Comparison of ENCODE assay signal across 18 cellular contexts in the genomic region with DNA sequence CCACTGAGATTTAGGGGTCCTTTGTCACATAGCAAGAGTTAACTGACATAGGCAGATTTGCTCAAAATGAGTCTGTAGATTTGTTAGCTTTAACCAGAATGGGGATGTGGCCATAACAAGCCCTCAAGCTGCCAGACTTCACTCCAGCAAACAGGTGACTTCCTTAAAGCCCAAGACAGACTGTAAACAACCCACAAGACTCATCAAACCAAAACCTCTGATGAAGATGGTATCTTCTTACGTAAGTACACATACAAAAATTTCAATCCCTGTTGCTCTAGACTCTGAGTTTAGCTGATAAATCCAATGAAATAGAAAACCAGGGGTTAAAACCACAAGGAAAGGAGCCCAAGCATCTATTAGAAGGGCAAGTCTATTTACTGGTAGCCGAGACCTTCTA. TPM values are rescaled to one million over a fixed set of nuclear protein-coding genes. Genes with fewer than 3 reads are reported as not detected.
DNase-seq lines count a peak whose midpoint lies in the region; ATAC-seq and TF ChIP-seq lines count a peak whose summit lies in the region.
"Had no signal": no experiment of that assay in that cellular context is flagged by ENCODE, and none has a peak within 500 bp of the region (broad histone marks: within the 10 kb centered on the region; RNA-seq: fewer than 3 reads in every experiment).

No MANE protein-coding gene starts in this region.

- POLR2A ChIA-PET in A673 (lab: Charles Lee; ENCODE audit: low non-redundant PET) = no interaction called here

- H3K79me2 ChIP-seq in mammary epithelial cell (ENCODE audit: insufficient read depth, low read length) = no peaks in the 10 kb centered on the region

- no peaks in the 10 kb centered on the region for H3K9me3 ChIP-seq in mammary epithelial cell (replicated peaks; ENCODE audit: insufficient read depth, low read length)
- no peaks in the 10 kb centered on the region for H3K9me3 ChIP-seq in breast epithelium
- no peaks in the 10 kb centered on the region for H3K9me3 ChIP-seq in A673 (ENCODE audit: low read depth, low read length, poor library complexity, severe bottlenecking)
- H3K9me3 ChIP-seq: pancreas, transverse colon had no signal

- peak overlapping the region; percentile 76 for H2AFZ ChIP-seq in mammary epithelial cell (ENCODE audit: low read depth, low read length)

- peak overlapping the region; percentile 70 for H3K27ac Mint-ChIP-seq in T-helper 1 cell treated with Interleukin-12 subunit alpha and Interleukin-12 subunit beta and Interleukin-4 antibody, amounts not matched to agents 30 μg/mL and 1 μg/mL, for 36 hours
- H3K27ac Mint-ChIP-seq in central memory CD8-positive, alpha-beta T cell (ENCODE audit: low read depth) = peak overlapping the region; percentile 95
- peak overlapping the region; percentile 29 for H3K27ac Mint-ChIP-seq in stimulated activated effector memory CD8-positive, alpha-beta T cell treated with anti-CD3 and anti-CD28 coated beads, Interleukin-12 subunit alpha, Interleukin-12 subunit beta, amount 100 ng/mL, for 72 hours
- H3K27ac Mint-ChIP-seq: endodermal cell had no signal

- H3K9me3 Mint-ChIP-seq in T-helper 1 cell treated with Interleukin-12 subunit alpha and Interleukin-12 subunit beta and Interleukin-4 antibody, amounts not matched to agents 30 μg/mL and 1 μg/mL, for 36 hours = no peaks in the 10 kb centered on the region
- H3K9me3 Mint-ChIP-seq in central memory CD8-positive, alpha-beta T cell = no peaks in the 10 kb centered on the region
- H3K9me3 Mint-ChIP-seq in stimulated activated effector memory CD8-positive, alpha-beta T cell treated with anti-CD3 and anti-CD28 coated beads, Interleukin-12 subunit alpha, Interleukin-12 subunit beta, amount 100 ng/mL, for 72 hours = no peaks in the 10 kb centered on the region
- H3K9me3 Mint-ChIP-seq: endodermal cell had no signal

- no peaks in the 10 kb centered on the region for H3K27me3 Mint-ChIP-seq in T-helper 1 cell treated with Interleukin-12 subunit alpha and Interleukin-12 subunit beta and Interleukin-4 antibody, amounts not matched to agents 30 μg/mL and 1 μg/mL, for 36 hours (ENCODE audit: low read depth)
- H3K27me3 Mint-ChIP-seq in central memory CD8-positive, alpha-beta T cell = no peaks in the 10 kb centered on the region

- peak; percentile 95 for ATAC-seq in central memory CD8-positive, alpha-beta T cell (replicated peaks; ENCODE audit: extremely low read depth, poor library complexity, severe bottlenecking)
- peak; percentile 89 for ATAC-seq in stimulated activated effector memory CD8-positive, alpha-beta T cell treated with anti-CD3 and anti-CD28 coated beads, Interleukin-12 subunit alpha, Interleukin-12 subunit beta, amount 100 ng/mL, for 72 hours
- ATAC-seq in HG03097 (IDR thresholded peaks at IDR 0.05; ENCODE audit: low FRiP score, unreplicated experiment) = no peak
- ATAC-seq: pancreas had no signal

- H3K27me3 ChIP-seq in mammary epithelial cell (ENCODE audit: insufficient read depth, low read length) (no peaks in the 10 kb centered on the region), breast epithelium (no peaks in the 10 kb centered on the region), A673 (replicated peaks; ENCODE audit: insufficient read depth, low read depth, low read length, poor library complexity) (no peaks in the 10 kb centered on the region)
- H3K27me3 ChIP-seq: pancreas, transverse colon had no signal

- CTCF ChIA-PET in mammary epithelial cell (lab: Charles Lee; ENCODE audit: low non-redundant PET) = no interaction called here
- CTCF ChIA-PET in A673 (lab: Charles Lee) = interaction anchor here (0.6 kb wide), 1 partner anchor 619 kb away, joined by 3 read pairs; no protein-coding TSS in a partner anchor

- H3K27ac ChIP-seq in mammary epithelial cell (ENCODE audit: insufficient read depth, low read depth, low read length) (no peak overlapping the region), breast epithelium (peak overlapping the region in 1 of 2 donors; percentile 19), A673 (ENCODE audit: low read depth, low read length, poor library complexity, severe bottlenecking) (no peak overlapping the region)
- H3K27ac ChIP-seq: pancreas, transverse colon had no signal

- H3K4me1 ChIP-seq in mammary epithelial cell (ENCODE audit: insufficient read depth, low read length) (peaks cover 9% of the 10 kb centered on the region), breast epithelium (no peaks in the 10 kb centered on the region), A673 (ENCODE audit: insufficient read depth, low read length, poor library complexity, severe bottlenecking) (no peaks in the 10 kb centered on the region)
- H3K4me1 ChIP-seq: pancreas, transverse colon had no signal

- no peak for TF ChIP-seq CTCF in mammary epithelial cell (conservative IDR thresholded peaks at IDR 0.05 in 1 of 2, IDR thresholded peaks at IDR 0.05 in 1 of 2; ENCODE audit: extremely low read depth in 1 of 2, insufficient read depth in 1 of 2, low read depth in 1 of 2, low read length in 2 of 2)
- no peak for TF ChIP-seq CTCF in breast epithelium (IDR thresholded peaks at IDR 0.05)
- no peak for TF ChIP-seq CTCF in A673 (conservative IDR thresholded peaks at IDR 0.05; ENCODE audit: low read depth, low read length)

- intact Hi-C loops in mammary epithelial cell (cut with micrococcal nuclease) (no loop called here), breast epithelium (cut with DNase I; ENCODE audit: low total_unique reads) (no loop called here), A673 (cut with micrococcal nuclease; ENCODE audit: unreplicated experiment) (no loop called here)

- H3K9ac ChIP-seq in mammary epithelial cell (ENCODE audit: insufficient read depth, low read length) = no peak overlapping the region

- no peaks in the 10 kb centered on the region for H4K20me1 ChIP-seq in mammary epithelial cell (ENCODE audit: insufficient read depth, low read length)

- peak overlapping the region; percentile 39 for H3K4me3 Mint-ChIP-seq in T-helper 1 cell treated with Interleukin-12 subunit alpha and Interleukin-12 subunit beta and Interleukin-4 antibody, amounts not matched to agents 30 μg/mL and 1 μg/mL, for 36 hours
- H3K4me3 Mint-ChIP-seq in central memory CD8-positive, alpha-beta T cell = peak overlapping the region; percentile 60
- H3K4me3 Mint-ChIP-seq in stimulated activated effector memory CD8-positive, alpha-beta T cell treated with anti-CD3 and anti-CD28 coated beads, Interleukin-12 subunit alpha, Interleukin-12 subunit beta, amount 100 ng/mL, for 72 hours = no peak overlapping the region
- H3K4me3 Mint-ChIP-seq: endodermal cell had no signal

- H3K36me3 ChIP-seq in mammary epithelial cell (ENCODE audit: insufficient read depth, low read length) (no peaks in the 10 kb centered on the region), breast epithelium (no peaks in the 10 kb centered on the region), A673 (ENCODE audit: insufficient read depth, low read length, poor library complexity, severe bottlenecking) (no peaks in the 10 kb centered on the region)
- H3K36me3 ChIP-seq: pancreas, transverse colon had no signal

- H3K36me3 Mint-ChIP-seq in T-helper 1 cell treated with Interleukin-12 subunit alpha and Interleukin-12 subunit beta and Interleukin-4 antibody, amounts not matched to agents 30 μg/mL and 1 μg/mL, for 36 hours (ENCODE audit: low read depth) = no peaks in the 10 kb centered on the region
- peaks cover 2% of the 10 kb centered on the region for H3K36me3 Mint-ChIP-seq in central memory CD8-positive, alpha-beta T cell (ENCODE audit: insufficient read depth)
- no peaks in the 10 kb centered on the region for H3K36me3 Mint-ChIP-seq in stimulated activated effector memory CD8-positive, alpha-beta T cell treated with anti-CD3 and anti-CD28 coated beads, Interleukin-12 subunit alpha, Interleukin-12 subunit beta, amount 100 ng/mL, for 72 hours

- 92% methylated on average over 2 of the region's 2 CpGs for WGBS in mammary epithelial cell (ENCODE audit: low coverage, missing lambda C conversion rate)

- no peak overlapping the region for H3K4me2 ChIP-seq in mammary epithelial cell (ENCODE audit: insufficient read depth, low read depth, low read length)

- no peak for TF ChIP-seq POLR2A in breast epithelium (IDR thresholded peaks at IDR 0.05)

- H3K4me3 ChIP-seq in mammary epithelial cell (replicated peaks in 1 of 3; ENCODE audit: insufficient read depth in 1 of 3, low read depth in 2 of 3, low read length in 3 of 3) (no peak overlapping the region), breast epithelium (no peak overlapping the region), A673 (ENCODE audit: low read depth, low read length, poor library complexity, severe bottlenecking) (no peak overlapping the region)
- H3K4me3 ChIP-seq: pancreas, transverse colon had no signal

- dilution Hi-C loops in mammary epithelial cell (cut with HindIII; ENCODE audit: low sequenced_read_pairs) = no loop called here

- in situ Hi-C loops in mammary epithelial cell (cut with MboI; ENCODE audit: low sequenced_read_pairs in 2 of 2) = loop anchor here in 1 of 2 donors (25.0 kb wide), 1 partner anchor 328 kb away; no protein-coding TSS in a partner anchor

- BruUV-seq in mammary epithelial cell (replicated peaks; lab: Mats Ljungman, UMichigan) (no TSS peak), A673 (replicated peaks; lab: Mats Ljungman, UMichigan) (no TSS peak)

- peaks cover 35% of the 10 kb centered on the region for H3K4me1 Mint-ChIP-seq in T-helper 1 cell treated with Interleukin-12 subunit alpha and Interleukin-12 subunit beta and Interleukin-4 antibody, amounts not matched to agents 30 μg/mL and 1 μg/mL, for 36 hours (ENCODE audit: low read depth)
- H3K4me1 Mint-ChIP-seq in central memory CD8-positive, alpha-beta T cell = peaks cover 26% of the 10 kb centered on the region
- peaks cover 27% of the 10 kb centered on the region for H3K4me1 Mint-ChIP-seq in stimulated activated effector memory CD8-positive, alpha-beta T cell treated with anti-CD3 and anti-CD28 coated beads, Interleukin-12 subunit alpha, Interleukin-12 subunit beta, amount 100 ng/mL, for 72 hours

- DNase-seq in mammary epithelial cell (no peak), breast epithelium (ENCODE audit: low spot score in 2 of 2) (no peak), activated gamma-delta T cell treated with Interleukin-2 at 50 U/mL for 16 hours (no peak), A673 (ENCODE audit: low spot score) (no peak)
- DNase-seq in central memory CD8-positive, alpha-beta T cell (ENCODE audit: low spot score in 2 of 2) = peak in 1 of 2 donors; percentile 46
- DNase-seq in stimulated activated effector memory CD8-positive, alpha-beta T cell treated with anti-CD3 and anti-CD28 coated beads, Interleukin-12 subunit alpha, Interleukin-12 subunit beta, amount 100 ng/mL, for 72 hours (ENCODE audit: low spot score in 2 of 2) = no peak
- DNase-seq: activated CD8-positive, alpha-beta memory T cell treated with anti-CD3 and anti-CD28 coated beads for 24 hours; endodermal cell; hippocampal formation; kidney glomerular epithelial cell; MM.1S; NCI-H187 treated with DMSO at 0.1 percent for 48 hours; pancreas; SHP77; stimulated activated CD4-positive, alpha-beta T cell treated with anti-CD3 and anti-CD28 coated beads, Interleukin-4, amount 100 ng/mL, for 24 hours; transverse colon had no signal

RNA-seq across cellular contexts. Expression of gene ZBTB20, which starts 18.2 kb away (rescaled TPM):
- total RNA-seq in mammary epithelial cell = 10 to 100 TPM in 1 of 2 donors, 1 to 10 TPM in 1; 6.5 to 21.3 TPM
- polyA plus RNA-seq in mammary epithelial cell = 1.2 TPM
- 3.9 TPM for polyA minus RNA-seq in mammary epithelial cell
- 100 to 1,000 TPM in 2 of 3 donors, 10 to 100 TPM in 1; 62.9 to 150 (median 109) TPM for total RNA-seq in breast epithelium
- 13.5 and 14.9 TPM in 2 replicates for total RNA-seq in A673 (2021)

Comparison
In these comparisons a context has a peak if more than half of its experiments do, and no peak if none do; other contexts are left out.
1. H3K27ac Mint-ChIP-seq: peak in every context shown above with its lines; median percentile 95 in central memory CD8-positive, alpha-beta T cell; 70 in T-helper 1 cell treated with Interleukin-12 subunit alpha and Interleukin-12 subunit beta and Interleukin-4 antibody, amounts not matched to agents 30 μg/mL and 1 μg/mL, for 36 hours; 29 in stimulated activated effector memory CD8-positive, alpha-beta T cell treated with anti-CD3 and anti-CD28 coated beads, Interleukin-12 subunit alpha, Interleukin-12 subunit beta, amount 100 ng/mL, for 72 hours.